In genomic region chr12:65666876-65667275, GRCh38 we compare ENCODE assay signal across 14 cellular contexts.
A peak's percentile ranks its signal among the peaks of the same experiment; 100 is the strongest.
DNase-seq lines count a peak whose midpoint lies in the region; ATAC-seq and TF ChIP-seq lines count a peak whose summit lies in the region.
"Had no signal": no experiment of that assay in that cellular context is flagged by ENCODE, and none has a peak within 500 bp of the region (broad histone marks: within the 10 kb centered on the region; RNA-seq: fewer than 3 reads in every experiment).

No MANE protein-coding gene starts in this region.

- no peaks in the 10 kb centered on the region for H3K27me3 Mint-ChIP-seq in Calu3 (ENCODE audit: unreplicated experiment)
- H3K27me3 Mint-ChIP-seq in activated T-cell treated with anti-CD3 and anti-CD28 coated beads, Interleukin-2, amount 50 U/mL, for 72 hours (ENCODE audit: low read depth), result peaks cover 51% of the 10 kb centered on the region

- peak; percentile 88 to 93 for ATAC-seq in activated T-cell treated with anti-CD3 and anti-CD28 coated beads, Interleukin-2, amount 50 U/mL, for 72 hours (replicated peaks in 1 of 2)
- no peak for ATAC-seq in GM19023 (IDR thresholded peaks at IDR 0.05; ENCODE audit: unreplicated experiment)

- peaks cover 30% of the 10 kb centered on the region for H3K4me1 Mint-ChIP-seq in Calu3 (ENCODE audit: low read depth, unreplicated experiment)
- H3K4me1 Mint-ChIP-seq in activated T-cell treated with anti-CD3 and anti-CD28 coated beads, Interleukin-2, amount 50 U/mL, for 72 hours (ENCODE audit: low read depth), result peaks cover 34% of the 10 kb centered on the region

- no peak overlapping the region for H3K4me3 Mint-ChIP-seq in Calu3 (ENCODE audit: low read depth, unreplicated experiment)
- H3K4me3 Mint-ChIP-seq in activated T-cell treated with anti-CD3 and anti-CD28 coated beads, Interleukin-2, amount 50 U/mL, for 72 hours, result peak overlapping the region; percentile 8 to 44
- H3K4me3 Mint-ChIP-seq: H9, nephron had no signal

- no peak overlapping the region for H3K4me3 ChIP-seq in GM12865 (ENCODE audit: low read depth, low read length)
- H3K4me3 ChIP-seq: left ventricle myocardium inferior, testis had no signal

- no peaks in the 10 kb centered on the region for H3K36me3 Mint-ChIP-seq in Calu3 (ENCODE audit: insufficient read depth, unreplicated experiment)
- peaks cover 2 to 13% of the 10 kb centered on the region in 2 donors for H3K36me3 Mint-ChIP-seq in activated T-cell treated with anti-CD3 and anti-CD28 coated beads, Interleukin-2, amount 50 U/mL, for 72 hours (ENCODE audit: insufficient read depth in 2 of 2)

- TF ChIP-seq CTCF in Calu3 (IDR thresholded peaks at IDR 0.05; ENCODE audit: unreplicated experiment) (no peak), GM12865 (IDR thresholded peaks at IDR 0.05; ENCODE audit: insufficient read depth, low read depth, low read length, missing control alignments) (no peak)

- H3K27ac Mint-ChIP-seq in Calu3 (ENCODE audit: unreplicated experiment), result peak overlapping the region; percentile 2
- peak overlapping the region; percentile 20 for H3K27ac Mint-ChIP-seq in activated T-cell treated with anti-CD3 and anti-CD28 coated beads, Interleukin-2, amount 50 U/mL, for 72 hours
- H3K27ac Mint-ChIP-seq: nephron had no signal

- H3K9me3 Mint-ChIP-seq in Calu3 (ENCODE audit: low read depth, unreplicated experiment), result peaks cover 16% of the 10 kb centered on the region
- H3K9me3 Mint-ChIP-seq in activated T-cell treated with anti-CD3 and anti-CD28 coated beads, Interleukin-2, amount 50 U/mL, for 72 hours, result peaks cover 2 to 11% of the 10 kb centered on the region in 2 donors

- intact Hi-C loops in Calu3 (cut with micrococcal nuclease; ENCODE audit: unreplicated experiment), result no loop called here

- DNase-seq in Calu3 (no peak), GM12865 (ENCODE audit: low read depth) (peak; percentile 27), iris pigment epithelial cell (ENCODE audit: low read depth) (peak; percentile 82), HuH-7 (ENCODE audit: low spot score) (no peak), RKO (ENCODE audit: low spot score) (no peak)
- DNase-seq in activated T-cell treated with anti-CD3 and anti-CD28 coated beads, Interleukin-2, amount 50 U/mL, for 72 hours, result peak; percentile 33
- DNase-seq: effector CD4-positive, alpha-beta T cell; H9; left ventricle myocardium inferior; NCI-H2227 treated with DMSO at 0.1 percent for 48 hours; SW 1271; testis had no signal

- CTCF ChIA-PET in Calu3 (lab: Charles Lee), result no interaction called here

- BruUV-seq in Calu3 (replicated peaks; lab: Mats Ljungman, UMichigan), result no TSS peak

Comparison
In these comparisons a context has a peak if more than half of its experiments do, and no peak if none do; other contexts are left out.
1. DNase-seq: peak in GM12865 (single experiment), activated T-cell treated with anti-CD3 and anti-CD28 coated beads, Interleukin-2, amount 50 U/mL, for 72 hours (2 of 2) and iris pigment epithelial cell (single experiment); none in Calu3 (single experiment), HuH-7 (single experiment) and RKO (single experiment).